In the genomic region with DNA sequence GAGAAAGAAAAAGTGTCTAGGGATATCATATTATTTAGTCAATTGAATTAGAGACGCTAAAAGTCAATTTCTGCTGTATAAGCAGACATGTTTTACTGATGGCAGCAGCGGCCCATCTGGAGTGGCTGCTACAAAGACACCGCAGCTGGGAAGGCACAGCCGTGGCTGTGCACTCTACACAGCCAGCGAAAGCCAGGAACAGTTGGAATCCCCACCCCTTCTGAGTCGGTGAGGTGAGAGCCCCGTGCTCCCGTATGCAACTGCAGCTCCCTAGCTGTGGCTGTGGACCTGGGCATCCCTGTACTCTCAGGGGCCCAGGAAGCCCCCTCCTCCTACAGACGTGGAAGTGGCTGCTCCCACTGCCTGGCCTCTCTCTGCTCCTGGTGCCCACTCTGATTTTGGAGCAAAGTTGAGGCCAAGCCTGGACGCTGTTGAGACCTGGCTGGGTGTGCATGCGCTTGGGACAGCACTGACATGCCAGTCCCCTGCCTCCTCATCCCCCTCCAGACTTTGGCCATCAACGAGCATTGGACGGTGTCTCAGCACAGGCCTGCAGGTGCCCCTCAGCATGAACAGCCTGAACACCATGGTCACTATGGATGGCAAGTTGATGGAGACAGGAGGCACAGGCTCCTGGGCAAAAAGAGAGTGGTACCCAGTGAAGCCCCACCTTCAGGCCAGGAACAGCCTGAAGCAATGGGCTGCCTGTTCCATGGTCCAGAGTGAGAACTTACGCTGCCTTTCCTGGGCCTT, we compare ENCODE assay signal across 17 cellular contexts.
A peak's percentile ranks its signal among the peaks of the same experiment; 100 is the strongest.
DNase-seq lines count a peak whose midpoint lies in the region; ATAC-seq, FAIRE-seq and TF ChIP-seq lines count a peak whose summit lies in the region.
"Had no signal": no experiment of that assay in that cellular context is flagged by ENCODE, and none has a peak within 500 bp of the region (broad histone marks: within the 10 kb centered on the region; RNA-seq: fewer than 3 reads in every experiment).

No MANE protein-coding gene starts in this region.

- H3K9ac ChIP-seq in kidney (ENCODE audit: low read length in 2 of 2): no peak overlapping the region
- H3K9ac ChIP-seq: BLaER1 treated with 17β-estradiol and CSF1 and Interleukin-3, amounts not matched to agents 10 nM and 100 nM had no signal

- no peak overlapping the region for H3K27ac ChIP-seq in kidney (ENCODE audit: low read depth in 2 of 2, low read length in 2 of 2)
- no peak overlapping the region for H3K27ac ChIP-seq in brain microvascular endothelial cell
- H3K27ac ChIP-seq: BLaER1 treated with 17β-estradiol and CSF1 and Interleukin-3, amounts not matched to agents 10 nM and 100 nM had no signal

- in situ Hi-C loops in brain microvascular endothelial cell (cut with HindIII; ENCODE audit: low pct_ligation_motif_present, low sequenced_read_pairs): no loop called here

- H3K9me3 Mint-ChIP-seq in WTC11: peaks cover 40% of the 10 kb centered on the region

- intact Hi-C loops in Right ventricle myocardium superior (cut with DNase I): no loop called here
- intact Hi-C loops in cardiac septum (cut with DNase I): no loop called here
- intact Hi-C loops in kidney (cut with DNase I): no loop called here

- H3K27me3 Mint-ChIP-seq in WTC11 (ENCODE audit: low read depth): no peaks in the 10 kb centered on the region
- H3K27me3 Mint-ChIP-seq: CD4-positive, alpha-beta T cell had no signal

- no peaks in the 10 kb centered on the region for H3K36me3 ChIP-seq in kidney (ENCODE audit: control insufficient read depth in 1 of 2, insufficient read depth in 2 of 2, low read length in 2 of 2)
- no peaks in the 10 kb centered on the region for H3K36me3 ChIP-seq in brain microvascular endothelial cell (replicated peaks)
- H3K36me3 ChIP-seq: BLaER1 treated with 17β-estradiol and CSF1 and Interleukin-3, amounts not matched to agents 10 nM and 100 nM had no signal

- no peak overlapping the region for H3K27ac Mint-ChIP-seq in WTC11
- H3K27ac Mint-ChIP-seq: CD4-positive, alpha-beta T cell had no signal

- ATAC-seq in Right ventricle myocardium superior (ENCODE audit: poor library complexity): no peak
- ATAC-seq in WTC11: peak; percentile 30; the same call in 1 of the 2 replicates
- no peak for ATAC-seq in HG02610 (IDR thresholded peaks at IDR 0.05; ENCODE audit: unreplicated experiment)
- ATAC-seq: GM12878, HCT116 had no signal

- H3K4me3 ChIP-seq in kidney (ENCODE audit: low read length in 2 of 2) (no peak overlapping the region), brain microvascular endothelial cell (ENCODE audit: low read depth, low read length) (no peak overlapping the region)
- H3K4me3 ChIP-seq: BLaER1 treated with 17β-estradiol and CSF1 and Interleukin-3, amounts not matched to agents 10 nM and 100 nM; GM12878 had no signal

- DNase-seq in Right ventricle myocardium superior (peak; percentile 35), cardiac septum (ENCODE audit: low spot score) (no peak), WTC11 (ENCODE audit: low spot score) (no peak), kidney (peak; percentile 39), brain microvascular endothelial cell (no peak), NCI-H146 (lab: John Stamatoyannopoulos, UW) (no peak)
- DNase-seq: AML-193; Calu3; CD4-positive, alpha-beta T cell; DMS 273 treated with DMSO at 0.1 percent for 48 hours; IMR-90 had no signal

- H3K4me3 Mint-ChIP-seq in WTC11: no peak overlapping the region
- H3K4me3 Mint-ChIP-seq: CD4-positive, alpha-beta T cell had no signal

- TF ChIP-seq CTCF in WTC11 (IDR thresholded peaks at IDR 0.05) (no peak), kidney (IDR thresholded peaks at IDR 0.05; ENCODE audit: borderline replicate concordance, extremely low read depth, insufficient read depth) (no peak), brain microvascular endothelial cell (IDR thresholded peaks at IDR 0.05; ENCODE audit: low read depth, low read length, missing control alignments) (no peak)

- H3K27me3 ChIP-seq in brain microvascular endothelial cell (replicated peaks): no peaks in the 10 kb centered on the region
- H3K27me3 ChIP-seq: BLaER1 treated with 17β-estradiol and CSF1 and Interleukin-3, amounts not matched to agents 10 nM and 100 nM had no signal

- CTCF ChIA-PET in WTC11 (lab: Charles Lee): no interaction called here

- POLR2A ChIA-PET in WTC11 (lab: Charles Lee): no interaction called here

- peaks cover 22% of the 10 kb centered on the region for H3K36me3 Mint-ChIP-seq in WTC11

- no peak for FAIRE-seq in kidney (lab: Jason Lieb, UNC)
- FAIRE-seq: GM12878, GM18507, H54 had no signal

- no peaks in the 10 kb centered on the region for H3K4me1 Mint-ChIP-seq in WTC11

- no peaks in the 10 kb centered on the region for H3K9me3 ChIP-seq in kidney (ENCODE audit: control insufficient read depth in 1 of 2, low read length in 2 of 2)

- no peaks in the 10 kb centered on the region for H3K4me1 ChIP-seq in kidney (ENCODE audit: control insufficient read depth in 1 of 2, insufficient read depth in 1 of 2, low read depth in 1 of 2, low read length in 2 of 2)
- H3K4me1 ChIP-seq: BLaER1 treated with 17β-estradiol and CSF1 and Interleukin-3, amounts not matched to agents 10 nM and 100 nM had no signal

TF ChIP-seq in WTC11, 78 proteins besides CTCF, POLR2A, EP300 and RAD21:
- TF ChIP-seq, protein P1, sequence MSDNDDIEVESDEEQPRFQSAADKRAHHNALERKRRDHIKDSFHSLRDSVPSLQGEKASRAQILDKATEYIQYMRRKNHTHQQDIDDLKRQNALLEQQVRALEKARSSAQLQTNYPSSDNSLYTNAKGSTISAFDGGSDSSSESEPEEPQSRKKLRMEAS (CRISPR knock-in tag; IDR thresholded peaks at IDR 0.05): no peak
- TF ChIP-seq SMAD3 (CRISPR knock-in tag; IDR thresholded peaks at IDR 0.05; ENCODE audit: borderline replicate concordance): no peak
- TF ChIP-seq, protein P2, sequence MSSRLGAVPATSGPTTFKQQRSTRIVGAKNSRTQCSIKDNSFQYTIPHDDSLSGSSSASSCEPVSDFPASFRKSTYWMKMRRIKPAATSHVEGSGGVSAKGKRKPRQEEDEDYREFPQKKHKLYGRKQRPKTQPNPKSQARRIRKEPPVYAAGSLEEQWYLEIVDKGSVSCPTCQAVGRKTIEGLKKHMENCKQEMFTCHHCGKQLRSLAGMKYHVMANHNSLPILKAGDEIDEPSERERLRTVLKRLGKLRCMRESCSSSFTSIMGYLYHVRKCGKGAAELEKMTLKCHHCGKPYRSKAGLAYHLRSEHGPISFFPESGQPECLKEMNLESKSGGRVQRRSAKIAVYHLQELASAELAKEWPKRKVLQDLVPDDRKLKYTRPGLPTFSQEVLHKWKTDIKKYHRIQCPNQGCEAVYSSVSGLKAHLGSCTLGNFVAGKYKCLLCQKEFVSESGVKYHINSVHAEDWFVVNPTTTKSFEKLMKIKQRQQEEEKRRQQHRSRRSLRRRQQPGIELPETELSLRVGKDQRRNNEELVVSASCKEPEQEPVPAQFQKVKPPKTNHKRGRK (CRISPR knock-in tag; IDR thresholded peaks at IDR 0.05; ENCODE audit: borderline replicate concordance): no peak
- TF ChIP-seq, protein P3, sequence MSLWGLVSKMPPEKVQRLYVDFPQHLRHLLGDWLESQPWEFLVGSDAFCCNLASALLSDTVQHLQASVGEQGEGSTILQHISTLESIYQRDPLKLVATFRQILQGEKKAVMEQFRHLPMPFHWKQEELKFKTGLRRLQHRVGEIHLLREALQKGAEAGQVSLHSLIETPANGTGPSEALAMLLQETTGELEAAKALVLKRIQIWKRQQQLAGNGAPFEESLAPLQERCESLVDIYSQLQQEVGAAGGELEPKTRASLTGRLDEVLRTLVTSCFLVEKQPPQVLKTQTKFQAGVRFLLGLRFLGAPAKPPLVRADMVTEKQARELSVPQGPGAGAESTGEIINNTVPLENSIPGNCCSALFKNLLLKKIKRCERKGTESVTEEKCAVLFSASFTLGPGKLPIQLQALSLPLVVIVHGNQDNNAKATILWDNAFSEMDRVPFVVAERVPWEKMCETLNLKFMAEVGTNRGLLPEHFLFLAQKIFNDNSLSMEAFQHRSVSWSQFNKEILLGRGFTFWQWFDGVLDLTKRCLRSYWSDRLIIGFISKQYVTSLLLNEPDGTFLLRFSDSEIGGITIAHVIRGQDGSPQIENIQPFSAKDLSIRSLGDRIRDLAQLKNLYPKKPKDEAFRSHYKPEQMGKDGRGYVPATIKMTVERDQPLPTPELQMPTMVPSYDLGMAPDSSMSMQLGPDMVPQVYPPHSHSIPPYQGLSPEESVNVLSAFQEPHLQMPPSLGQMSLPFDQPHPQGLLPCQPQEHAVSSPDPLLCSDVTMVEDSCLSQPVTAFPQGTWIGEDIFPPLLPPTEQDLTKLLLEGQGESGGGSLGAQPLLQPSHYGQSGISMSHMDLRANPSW (CRISPR knock-in tag; conservative IDR thresholded peaks at IDR 0.05; ENCODE audit: low read depth): no peak
- TF ChIP-seq, protein P4, sequence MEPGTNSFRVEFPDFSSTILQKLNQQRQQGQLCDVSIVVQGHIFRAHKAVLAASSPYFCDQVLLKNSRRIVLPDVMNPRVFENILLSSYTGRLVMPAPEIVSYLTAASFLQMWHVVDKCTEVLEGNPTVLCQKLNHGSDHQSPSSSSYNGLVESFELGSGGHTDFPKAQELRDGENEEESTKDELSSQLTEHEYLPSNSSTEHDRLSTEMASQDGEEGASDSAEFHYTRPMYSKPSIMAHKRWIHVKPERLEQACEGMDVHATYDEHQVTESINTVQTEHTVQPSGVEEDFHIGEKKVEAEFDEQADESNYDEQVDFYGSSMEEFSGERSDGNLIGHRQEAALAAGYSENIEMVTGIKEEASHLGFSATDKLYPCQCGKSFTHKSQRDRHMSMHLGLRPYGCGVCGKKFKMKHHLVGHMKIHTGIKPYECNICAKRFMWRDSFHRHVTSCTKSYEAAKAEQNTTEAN (CRISPR knock-in tag; IDR thresholded peaks at IDR 0.05): no peak
- TF ChIP-seq, protein P5, sequence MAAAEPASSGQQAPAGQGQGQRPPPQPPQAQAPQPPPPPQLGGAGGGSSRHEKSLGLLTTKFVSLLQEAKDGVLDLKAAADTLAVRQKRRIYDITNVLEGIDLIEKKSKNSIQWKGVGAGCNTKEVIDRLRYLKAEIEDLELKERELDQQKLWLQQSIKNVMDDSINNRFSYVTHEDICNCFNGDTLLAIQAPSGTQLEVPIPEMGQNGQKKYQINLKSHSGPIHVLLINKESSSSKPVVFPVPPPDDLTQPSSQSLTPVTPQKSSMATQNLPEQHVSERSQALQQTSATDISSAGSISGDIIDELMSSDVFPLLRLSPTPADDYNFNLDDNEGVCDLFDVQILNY (CRISPR knock-in tag; IDR thresholded peaks at IDR 0.05): no peak
- TF ChIP-seq, protein P6, sequence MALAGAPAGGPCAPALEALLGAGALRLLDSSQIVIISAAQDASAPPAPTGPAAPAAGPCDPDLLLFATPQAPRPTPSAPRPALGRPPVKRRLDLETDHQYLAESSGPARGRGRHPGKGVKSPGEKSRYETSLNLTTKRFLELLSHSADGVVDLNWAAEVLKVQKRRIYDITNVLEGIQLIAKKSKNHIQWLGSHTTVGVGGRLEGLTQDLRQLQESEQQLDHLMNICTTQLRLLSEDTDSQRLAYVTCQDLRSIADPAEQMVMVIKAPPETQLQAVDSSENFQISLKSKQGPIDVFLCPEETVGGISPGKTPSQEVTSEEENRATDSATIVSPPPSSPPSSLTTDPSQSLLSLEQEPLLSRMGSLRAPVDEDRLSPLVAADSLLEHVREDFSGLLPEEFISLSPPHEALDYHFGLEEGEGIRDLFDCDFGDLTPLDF (CRISPR knock-in tag; IDR thresholded peaks at IDR 0.05): no peak

Comparison
In these comparisons a context has a peak if more than half of its experiments do, and no peak if none do; other contexts are left out.
1. DNase-seq: peak in Right ventricle myocardium superior (single experiment) and kidney (single experiment); none in cardiac septum (single experiment), WTC11 (single experiment), brain microvascular endothelial cell (single experiment) and NCI-H146 (single experiment).